Comparison of ENCODE assay signal across 10 cellular contexts in genomic region chrX:109632906-109633504, GRCh38. TPM values are rescaled to one million over a fixed set of nuclear protein-coding genes. Genes with fewer than 3 reads are reported as not detected.
DNase-seq lines count a peak whose midpoint lies in the region; ATAC-seq, FAIRE-seq and TF ChIP-seq lines count a peak whose summit lies in the region.
"Had no signal": no experiment of that assay in that cellular context is flagged by ENCODE, and none has a peak within 500 bp of the region (broad histone marks: within the 10 kb centered on the region; RNA-seq: fewer than 3 reads in every experiment).

No MANE protein-coding gene starts in this region.

- TF ChIP-seq CTCF in 22Rv1 (IDR thresholded peaks at IDR 0.05) (peak; percentile 64), GM12865 (IDR thresholded peaks at IDR 0.05; ENCODE audit: insufficient read depth, low read depth, low read length, missing control alignments) (peak; percentile 15), RWPE2 (IDR thresholded peaks at IDR 0.05; ENCODE audit: poor library complexity, severe bottlenecking) (peak; percentile 57), glutamatergic neuron (IDR thresholded peaks at IDR 0.05; ENCODE audit: partially characterized antibody, unreplicated experiment) (peak; percentile 46)

- H3K27ac ChIP-seq in 22Rv1 (no peak overlapping the region), RWPE2 (ENCODE audit: poor library complexity, severe bottlenecking) (no peak overlapping the region)

- no peak for FAIRE-seq in H54 (lab: Jason Lieb, UNC)

- H3K4me3 ChIP-seq in GM12865 (ENCODE audit: low read depth, low read length): no peak overlapping the region
- H3K4me3 ChIP-seq in RWPE2 (ENCODE audit: severe bottlenecking): no peak overlapping the region
- H3K4me3 ChIP-seq: mucosa of descending colon had no signal

- no peak for ATAC-seq in RWPE2 (ENCODE audit: low read depth)
- ATAC-seq: activated T-helper 17 cell treated with anti-CD3 and anti-CD28 coated beads, Interleukin-2, amount 50 U/mL, for 72 hours; mucosa of descending colon had no signal

- no peak overlapping the region for H3K4me3 Mint-ChIP-seq in glutamatergic neuron (ENCODE audit: unreplicated experiment)
- H3K4me3 Mint-ChIP-seq in activated naive CD4-positive, alpha-beta T cell treated with anti-CD3 and anti-CD28 coated beads, Interleukin-2, amount 10 ng/mL, durations not matched to agents 7 days and 5 days: no peak overlapping the region
- H3K4me3 Mint-ChIP-seq: activated T-helper 17 cell treated with anti-CD3 and anti-CD28 coated beads, Interleukin-2, amount 50 U/mL, for 72 hours had no signal

- no peaks in the 10 kb centered on the region for H3K4me1 Mint-ChIP-seq in glutamatergic neuron (ENCODE audit: low read depth, unreplicated experiment)
- H3K4me1 Mint-ChIP-seq in activated naive CD4-positive, alpha-beta T cell treated with anti-CD3 and anti-CD28 coated beads, Interleukin-2, amount 10 ng/mL, durations not matched to agents 7 days and 5 days: peaks cover 13% of the 10 kb centered on the region
- H3K4me1 Mint-ChIP-seq: activated T-helper 17 cell treated with anti-CD3 and anti-CD28 coated beads, Interleukin-2, amount 50 U/mL, for 72 hours had no signal

- CTCF ChIA-PET in activated naive CD4-positive, alpha-beta T cell treated with anti-CD3 and anti-CD28 coated beads, Interleukin-2, amount 10 ng/mL, durations not matched to agents 7 days and 5 days (lab: Charles Lee): interaction anchor here (2.1 to 2.3 kb wide), 2 partner anchors 147 to 224 kb away, joined by 4 to 14 read pairs; no protein-coding TSS in a partner anchor

- H3K9me3 ChIP-seq in RWPE2 (ENCODE audit: severe bottlenecking): no peaks in the 10 kb centered on the region
- H3K9me3 ChIP-seq: mucosa of descending colon had no signal

- no peak overlapping the region for H3K27ac Mint-ChIP-seq in glutamatergic neuron (ENCODE audit: unreplicated experiment)
- no peak overlapping the region for H3K27ac Mint-ChIP-seq in activated naive CD4-positive, alpha-beta T cell treated with anti-CD3 and anti-CD28 coated beads, Interleukin-2, amount 10 ng/mL, durations not matched to agents 7 days and 5 days
- H3K27ac Mint-ChIP-seq: activated T-helper 17 cell treated with anti-CD3 and anti-CD28 coated beads, Interleukin-2, amount 50 U/mL, for 72 hours had no signal

- TF ChIP-seq POLR2A in H54 (IDR thresholded peaks at IDR 0.05; ENCODE audit: low read depth, low read length): no peak

- no peaks in the 10 kb centered on the region for H3K9me3 Mint-ChIP-seq in glutamatergic neuron (ENCODE audit: unreplicated experiment)
- peaks cover 2% of the 10 kb centered on the region for H3K9me3 Mint-ChIP-seq in activated naive CD4-positive, alpha-beta T cell treated with anti-CD3 and anti-CD28 coated beads, Interleukin-2, amount 10 ng/mL, durations not matched to agents 7 days and 5 days
- H3K9me3 Mint-ChIP-seq: activated T-helper 17 cell treated with anti-CD3 and anti-CD28 coated beads, Interleukin-2, amount 50 U/mL, for 72 hours had no signal

- H3K36me3 Mint-ChIP-seq in glutamatergic neuron (ENCODE audit: unreplicated experiment): no peaks in the 10 kb centered on the region
- H3K36me3 Mint-ChIP-seq in activated naive CD4-positive, alpha-beta T cell treated with anti-CD3 and anti-CD28 coated beads, Interleukin-2, amount 10 ng/mL, durations not matched to agents 7 days and 5 days: peaks cover 6% of the 10 kb centered on the region

- no peaks in the 10 kb centered on the region for H3K36me3 ChIP-seq in RWPE2 (ENCODE audit: low read depth)

- no peaks in the 10 kb centered on the region for H3K27me3 ChIP-seq in RWPE2 (ENCODE audit: insufficient read depth, poor library complexity, severe bottlenecking)

- no peaks in the 10 kb centered on the region for H3K4me1 ChIP-seq in RWPE2 (ENCODE audit: insufficient read depth, poor library complexity, severe bottlenecking)

- DNase-seq in GM12865 (ENCODE audit: low read depth): no peak
- DNase-seq in RWPE2 (ENCODE audit: low spot score): no peak
- DNase-seq in glutamatergic neuron: peak; percentile 13
- DNase-seq in NCI-H187 treated with DMSO at 0.1 percent for 48 hours (lab: John Stamatoyannopoulos, UW): no peak
- DNase-seq in activated naive CD4-positive, alpha-beta T cell treated with anti-CD3 and anti-CD28 coated beads, Interleukin-2, amount 10 ng/mL, durations not matched to agents 7 days and 5 days: no peak
- no peak for DNase-seq in H54 (ENCODE audit: insufficient read length, low spot score)
- DNase-seq in T-helper 2 cell: no peak

- no peaks in the 10 kb centered on the region for H3K27me3 Mint-ChIP-seq in glutamatergic neuron (ENCODE audit: unreplicated experiment)
- H3K27me3 Mint-ChIP-seq in activated naive CD4-positive, alpha-beta T cell treated with anti-CD3 and anti-CD28 coated beads, Interleukin-2, amount 10 ng/mL, durations not matched to agents 7 days and 5 days: no peaks in the 10 kb centered on the region
- H3K27me3 Mint-ChIP-seq: activated T-helper 17 cell treated with anti-CD3 and anti-CD28 coated beads, Interleukin-2, amount 50 U/mL, for 72 hours had no signal

RNA-seq across cellular contexts. Expression of gene KCNE5, which starts 8.0 kb away (rescaled TPM):
- total RNA-seq in glutamatergic neuron (ENCODE audit: unreplicated experiment): 1.6 TPM
- total RNA-seq: mucosa of descending colon had no signal
